In genomic region chr2:46349115-46349547, GRCh38 we compare ENCODE assay signal across 1 cellular context.
TF ChIP-seq lines count a peak whose summit lies in the region.

No MANE protein-coding gene starts in this region.

TF ChIP-seq in HepG2, 621 proteins besides CTCF, POLR2A, EP300 and RAD21 (continued from another document and continues in another):
- TF ChIP-seq ZNF770 (CRISPR knock-in tag; IDR thresholded peaks at IDR 0.05), result no peak
- no peak for TF ChIP-seq ZNF407 (CRISPR knock-in tag; IDR thresholded peaks at IDR 0.05; ENCODE audit: not compliant biosample characterization)
- no peak for TF ChIP-seq ZNF577 (CRISPR knock-in tag; IDR thresholded peaks at IDR 0.05; ENCODE audit: borderline replicate concordance, low read depth)
- TF ChIP-seq CCDC6 (CRISPR knock-in tag; IDR thresholded peaks at IDR 0.05), result 0 out of 2 replicates have a peak, but pooled peaks have one; percentile 55
- TF ChIP-seq PCBP2 (optimal IDR thresholded peaks at IDR 0.05; ENCODE audit: low read depth, low read length, poor library complexity, severe bottlenecking), result no peak
- peak; percentile 66; the same call in 1 of the 2 replicates for TF ChIP-seq ZNF556 (CRISPR knock-in tag; IDR thresholded peaks at IDR 0.05; ENCODE audit: borderline replicate concordance)
- TF ChIP-seq ZFYVE20 (CRISPR knock-in tag; IDR thresholded peaks at IDR 0.05; ENCODE audit: borderline replicate concordance, low read depth), result no peak
- TF ChIP-seq ZFP36L2 (CRISPR knock-in tag; IDR thresholded peaks at IDR 0.05), result no peak
- TF ChIP-seq ZNF513 (CRISPR knock-in tag; conservative IDR thresholded peaks at IDR 0.05), result no peak
- TF ChIP-seq ZHX1 (CRISPR knock-in tag; IDR thresholded peaks at IDR 0.05; ENCODE audit: low read depth), result no peak
- TF ChIP-seq PAX8 (CRISPR knock-in tag; IDR thresholded peaks at IDR 0.05; ENCODE audit: borderline replicate concordance), result no peak
- TF ChIP-seq ZNF547 (CRISPR knock-in tag; IDR thresholded peaks at IDR 0.05), result no peak
- no peak for TF ChIP-seq NR2F1 (CRISPR knock-in tag; IDR thresholded peaks at IDR 0.05)
- TF ChIP-seq TCF7L2 (IDR thresholded peaks at IDR 0.05; ENCODE audit: low read depth, low read length), result no peak
- no peak for TF ChIP-seq DPF2 (CRISPR knock-in tag; IDR thresholded peaks at IDR 0.05; ENCODE audit: borderline replicate concordance, low read depth)
- TF ChIP-seq REPIN1 (CRISPR knock-in tag; IDR thresholded peaks at IDR 0.05; ENCODE audit: borderline replicate concordance, low read depth), result peak; percentile 30; the same call in 1 of the 2 replicates
- TF ChIP-seq ZNF772 (CRISPR knock-in tag; IDR thresholded peaks at IDR 0.05), result 0 out of 2 replicates have a peak, but pooled peaks have one; percentile 37
- peak; percentile 79 for TF ChIP-seq FOXC1 (CRISPR knock-in tag; IDR thresholded peaks at IDR 0.05; ENCODE audit: borderline replicate concordance)
- no peak for TF ChIP-seq RFX3 (CRISPR knock-in tag; IDR thresholded peaks at IDR 0.05)
- no peak for TF ChIP-seq ARID2 (CRISPR knock-in tag; IDR thresholded peaks at IDR 0.05; ENCODE audit: borderline replicate concordance)
- TF ChIP-seq ZNF564 (CRISPR knock-in tag; IDR thresholded peaks at IDR 0.05), result no peak
- no peak for TF ChIP-seq BRCA1 (CRISPR knock-in tag; IDR thresholded peaks at IDR 0.05)
- no peak; the same call in 1 of the 2 replicates for TF ChIP-seq GABPB1 (CRISPR knock-in tag; IDR thresholded peaks at IDR 0.05)
- TF ChIP-seq ZBTB34 (CRISPR knock-in tag; IDR thresholded peaks at IDR 0.05), result no peak
- TF ChIP-seq ZC3H13 (CRISPR knock-in tag; IDR thresholded peaks at IDR 0.05), result no peak
- no peak for TF ChIP-seq ZZZ3 (CRISPR knock-in tag; IDR thresholded peaks at IDR 0.05; ENCODE audit: borderline replicate concordance)
- peak; percentile 60; the same call in 1 of the 2 replicates for TF ChIP-seq ZSCAN31 (CRISPR knock-in tag; IDR thresholded peaks at IDR 0.05; ENCODE audit: low read depth)
- TF ChIP-seq PATZ1 (CRISPR knock-in tag; IDR thresholded peaks at IDR 0.05), result peak; percentile 82
- TF ChIP-seq ATF5 (CRISPR knock-in tag; IDR thresholded peaks at IDR 0.05; ENCODE audit: low read depth), result no peak
- no peak for TF ChIP-seq ZNF12 (CRISPR knock-in tag; IDR thresholded peaks at IDR 0.05)
- TF ChIP-seq KAT2B (IDR thresholded peaks at IDR 0.05; ENCODE audit: borderline replicate concordance, low read depth, low read length), result no peak
- TF ChIP-seq PRDM10 (CRISPR knock-in tag; IDR thresholded peaks at IDR 0.05; ENCODE audit: low read depth), result no peak
- no peak for TF ChIP-seq ZNF652 (CRISPR knock-in tag; IDR thresholded peaks at IDR 0.05; ENCODE audit: borderline replicate concordance, low read depth)
- TF ChIP-seq SMARCC2 (IDR thresholded peaks at IDR 0.05), result no peak
- no peak for TF ChIP-seq MXI1 (IDR thresholded peaks at IDR 0.05; ENCODE audit: borderline replicate concordance, low read depth, low read length)
